2 cellular contexts compared by ENCODE assay signal in the genomic region with DNA sequence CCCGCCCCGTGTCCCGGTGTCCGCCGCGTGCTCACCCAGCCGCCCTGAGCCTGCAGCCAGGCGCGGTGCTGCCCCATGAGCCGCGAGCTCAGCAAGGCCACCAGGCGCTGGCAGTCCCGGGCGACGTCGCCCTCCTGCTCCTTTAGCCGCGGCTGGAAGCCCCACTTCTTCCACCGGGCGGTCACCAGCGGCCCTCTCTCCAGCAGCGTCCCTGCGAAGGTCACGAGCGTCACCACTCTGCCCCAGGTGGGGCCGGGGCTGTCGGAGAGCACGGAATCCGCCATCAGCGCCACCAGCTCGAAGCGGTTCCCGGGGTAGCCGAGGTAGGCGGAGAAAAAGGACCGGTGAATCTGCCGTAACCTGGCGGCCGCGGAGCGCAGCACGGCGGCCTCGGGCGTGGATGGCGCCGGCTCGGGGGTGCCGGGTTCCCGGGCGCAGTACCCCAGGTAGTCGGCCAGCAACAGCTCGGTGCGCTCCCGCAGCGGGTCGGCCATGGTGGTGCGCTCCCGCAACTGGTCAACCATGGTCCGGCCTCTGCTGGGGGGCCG.
TF ChIP-seq lines count a peak whose summit lies in the region.

No MANE protein-coding gene starts in this region.

TF ChIP-seq in liver, 16 proteins besides CTCF, POLR2A, EP300 and RAD21 (continued from another document):
- no peak for TF ChIP-seq TAF1 (conservative IDR thresholded peaks at IDR 0.05)
- TF ChIP-seq EGR1 (IDR thresholded peaks at IDR 0.05; ENCODE audit: low read depth in 2 of 2): no peak
- no peak for TF ChIP-seq JUND (IDR thresholded peaks at IDR 0.05)
- no peak for TF ChIP-seq NR2F2 (IDR thresholded peaks at IDR 0.05)
- peak; percentile 23 for TF ChIP-seq REST (IDR thresholded peaks at IDR 0.05)
- TF ChIP-seq FOXA1 (IDR thresholded peaks at IDR 0.05): no peak

TF ChIP-seq in HepG2, 621 proteins besides CTCF, POLR2A, EP300 and RAD21 (continued from another document):
- TF ChIP-seq, protein P1, sequence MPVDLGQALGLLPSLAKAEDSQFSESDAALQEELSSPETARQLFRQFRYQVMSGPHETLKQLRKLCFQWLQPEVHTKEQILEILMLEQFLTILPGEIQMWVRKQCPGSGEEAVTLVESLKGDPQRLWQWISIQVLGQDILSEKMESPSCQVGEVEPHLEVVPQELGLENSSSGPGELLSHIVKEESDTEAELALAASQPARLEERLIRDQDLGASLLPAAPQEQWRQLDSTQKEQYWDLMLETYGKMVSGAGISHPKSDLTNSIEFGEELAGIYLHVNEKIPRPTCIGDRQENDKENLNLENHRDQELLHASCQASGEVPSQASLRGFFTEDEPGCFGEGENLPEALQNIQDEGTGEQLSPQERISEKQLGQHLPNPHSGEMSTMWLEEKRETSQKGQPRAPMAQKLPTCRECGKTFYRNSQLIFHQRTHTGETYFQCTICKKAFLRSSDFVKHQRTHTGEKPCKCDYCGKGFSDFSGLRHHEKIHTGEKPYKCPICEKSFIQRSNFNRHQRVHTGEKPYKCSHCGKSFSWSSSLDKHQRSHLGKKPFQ (CRISPR knock-in tag; IDR thresholded peaks at IDR 0.05; ENCODE audit: insufficient replicate concordance): no peak
TF ChIP-seq in HepG2: peak in this region for 0.
